Comparison of ENCODE assay signal across 8 cellular contexts in the genomic region with DNA sequence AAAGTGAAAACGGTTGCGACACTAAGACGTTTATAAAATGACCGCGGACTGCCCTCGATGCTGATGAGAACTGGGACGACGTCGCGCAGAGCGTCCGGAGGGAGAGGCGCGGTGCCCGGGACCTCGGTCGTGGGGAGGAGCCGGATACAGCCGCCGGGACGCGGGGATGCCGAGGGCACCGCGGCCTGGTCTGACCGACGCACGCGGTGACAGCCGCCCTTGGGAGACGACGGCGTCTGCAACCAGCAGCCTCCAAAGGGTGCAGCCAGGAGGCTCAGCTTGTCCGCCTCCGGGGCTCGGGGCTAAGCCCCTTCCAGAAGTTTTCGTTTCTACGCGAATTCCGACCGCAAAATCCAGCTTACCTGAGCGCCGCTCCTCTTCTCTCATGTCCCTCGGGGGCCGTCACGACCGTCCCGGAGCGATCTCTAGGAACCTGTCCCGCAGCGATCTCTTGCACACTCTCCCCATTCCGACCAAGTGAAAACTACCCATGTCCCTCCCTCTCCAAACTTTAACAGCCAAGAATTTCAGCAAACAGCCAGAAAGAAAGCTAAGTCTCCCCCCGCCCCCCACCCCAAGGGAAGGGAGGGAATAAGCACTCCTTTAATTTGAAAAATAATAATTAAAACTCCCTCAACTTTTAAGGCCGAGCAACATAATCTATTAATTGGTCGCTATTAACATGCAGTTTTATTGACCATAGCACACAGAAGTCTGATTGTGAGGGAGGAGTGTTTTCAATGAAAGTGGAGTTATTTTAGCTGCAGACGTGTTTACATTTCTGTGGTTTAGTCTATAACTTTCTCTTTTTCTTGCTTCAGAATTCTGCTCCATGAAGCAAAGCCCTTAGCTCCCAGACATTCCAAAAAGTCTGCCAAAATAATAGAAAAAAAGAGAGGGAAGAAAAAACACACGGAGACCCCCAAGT.
DNase-seq lines count a peak whose midpoint lies in the region; ATAC-seq and TF ChIP-seq lines count a peak whose summit lies in the region.

No MANE protein-coding gene starts in this region.

- H3K27ac ChIP-seq in CD4-positive, alpha-beta memory T cell (ENCODE audit: low read depth, low read length) = no peak overlapping the region
- H3K27ac ChIP-seq in lower lobe of right lung = peak overlapping the region; percentile 44
- H3K27ac ChIP-seq in upper lobe of right lung = peak overlapping the region; percentile 59

- no peak overlapping the region for H3K4me3 ChIP-seq in CD4-positive, alpha-beta memory T cell (ENCODE audit: low read length in 2 of 2)
- H3K4me3 ChIP-seq in lower lobe of right lung (peak overlapping the region; percentile 61), upper lobe of right lung (peak overlapping the region; percentile 59)

- H3K27me3 ChIP-seq in CD4-positive, alpha-beta memory T cell (ENCODE audit: insufficient read depth, low read length) = no peaks in the 10 kb centered on the region
- peaks cover 47% of the 10 kb centered on the region for H3K27me3 ChIP-seq in lower lobe of right lung (ENCODE audit: low read depth)
- peaks cover 29% of the 10 kb centered on the region for H3K27me3 ChIP-seq in upper lobe of right lung

- H3K9me3 ChIP-seq in CD4-positive, alpha-beta memory T cell (ENCODE audit: control insufficient read depth in 1 of 2, low read length in 2 of 2) = no peaks in the 10 kb centered on the region
- H3K9me3 ChIP-seq in lower lobe of right lung (no peaks in the 10 kb centered on the region), upper lobe of right lung (no peaks in the 10 kb centered on the region)

- no peak for DNase-seq in CD4-positive, alpha-beta memory T cell
- DNase-seq in MV-4-11 (lab: John Stamatoyannopoulos, UW) (peak; percentile 56), dermis blood vessel endothelial cell (peak; percentile 6), lower lobe of right lung (peak; percentile 55), upper lobe of right lung (peak; percentile 68), NCI-H1105 treated with DMSO at 0.1 percent for 48 hours (lab: John Stamatoyannopoulos, UW) (no peak), NCI-H187 treated with DMSO at 0.1 percent for 48 hours (lab: John Stamatoyannopoulos, UW) (no peak)

- peaks cover 41 to 47% of the 10 kb centered on the region in 2 donors for H3K27me3 Mint-ChIP-seq in CD4-positive, alpha-beta memory T cell

- TF ChIP-seq CTCF in lower lobe of right lung (IDR thresholded peaks at IDR 0.05) (no peak), upper lobe of right lung (IDR thresholded peaks at IDR 0.05) (no peak)

- POLR2A ChIA-PET in CD4-positive, alpha-beta memory T cell (lab: Charles Lee; ENCODE audit: partially characterized antibody) = no interaction called here

- ATAC-seq in lower lobe of right lung = peak; percentile 78 to 80
- ATAC-seq in upper lobe of right lung = peak; percentile 77
- no peak for ATAC-seq in GM18498 (IDR thresholded peaks at IDR 0.05; ENCODE audit: unreplicated experiment)

- peak overlapping the region in 1 of 7 donors; percentile 52 for H3K27ac Mint-ChIP-seq in CD4-positive, alpha-beta memory T cell

- no peaks in the 10 kb centered on the region for H3K36me3 ChIP-seq in CD4-positive, alpha-beta memory T cell (ENCODE audit: insufficient read depth, low read length)
- H3K36me3 ChIP-seq in lower lobe of right lung = no peaks in the 10 kb centered on the region
- H3K36me3 ChIP-seq in upper lobe of right lung = no peaks in the 10 kb centered on the region

- H3K36me3 Mint-ChIP-seq in CD4-positive, alpha-beta memory T cell = no peaks in the 10 kb centered on the region

- CTCF ChIA-PET in CD4-positive, alpha-beta memory T cell (lab: Charles Lee; ENCODE audit: partially characterized antibody) = no interaction called here

- peaks cover 7 to 14% (median 8%) of the 10 kb centered on the region in 4 donors for H3K4me1 Mint-ChIP-seq in CD4-positive, alpha-beta memory T cell

- H3K9me3 Mint-ChIP-seq in CD4-positive, alpha-beta memory T cell = no peaks in the 10 kb centered on the region

- intact Hi-C loops in CD4-positive, alpha-beta memory T cell (cut with micrococcal nuclease) = no loop called here
- intact Hi-C loops in lower lobe of right lung (cut with DNase I) (no loop called here), upper lobe of right lung (cut with DNase I) (no loop called here)

- no peaks in the 10 kb centered on the region for H3K4me1 ChIP-seq in CD4-positive, alpha-beta memory T cell (ENCODE audit: insufficient read depth, low read length)
- peaks cover 17% of the 10 kb centered on the region for H3K4me1 ChIP-seq in lower lobe of right lung
- peaks cover 6% of the 10 kb centered on the region for H3K4me1 ChIP-seq in upper lobe of right lung

- peak overlapping the region; percentile 48 to 82 (median 72) for H3K4me3 Mint-ChIP-seq in CD4-positive, alpha-beta memory T cell

Comparison
In these comparisons a context has a peak if more than half of its experiments do, and no peak if none do; other contexts are left out.
1. DNase-seq: peak in MV-4-11 (single experiment), dermis blood vessel endothelial cell (single experiment), lower lobe of right lung (single experiment) and upper lobe of right lung (single experiment); none in CD4-positive, alpha-beta memory T cell (0 of 5), NCI-H1105 treated with DMSO at 0.1 percent for 48 hours (single experiment) and NCI-H187 treated with DMSO at 0.1 percent for 48 hours (single experiment).
2. H3K4me3 ChIP-seq: peak in lower lobe of right lung (single experiment) and upper lobe of right lung (single experiment); none in CD4-positive, alpha-beta memory T cell (0 of 2).